ENCODE assay signal across 1 cellular context in the genomic region with DNA sequence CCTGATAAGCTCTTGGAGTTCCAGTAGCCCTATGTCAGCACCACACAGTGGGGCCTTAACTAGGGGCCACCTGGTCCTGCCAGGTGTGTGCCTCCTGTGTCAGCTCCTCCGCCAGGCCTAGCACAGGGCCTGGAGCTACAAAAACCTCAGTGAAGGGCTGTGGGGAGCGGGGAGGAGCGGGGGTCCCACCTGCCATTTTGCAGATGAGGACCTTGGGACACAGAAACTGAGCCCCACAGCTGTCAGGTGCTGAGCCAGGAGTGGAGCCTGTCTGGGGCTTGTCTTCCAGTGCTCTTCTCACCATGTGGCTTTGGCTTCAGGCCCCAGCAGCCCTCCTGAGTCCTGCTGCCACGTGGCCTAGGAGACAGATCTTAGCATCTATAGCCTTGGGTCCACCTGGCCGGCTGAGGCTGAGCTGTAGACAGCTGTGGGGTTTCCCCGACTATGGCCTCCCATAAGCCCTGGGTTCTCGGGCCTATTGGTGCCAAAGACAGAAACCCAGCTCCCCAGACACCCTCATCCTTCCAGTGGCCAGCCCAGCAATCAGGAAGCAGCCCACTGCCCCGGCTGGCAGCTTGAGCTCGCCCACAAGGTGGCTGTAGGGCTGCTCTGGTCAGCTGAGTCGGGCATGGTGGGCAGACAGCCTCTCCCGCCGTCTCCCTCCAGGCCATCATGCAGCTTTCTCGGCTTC.
TF ChIP-seq lines count a peak whose summit lies in the region.

No MANE protein-coding gene starts in this region.

TF ChIP-seq in H1, 55 proteins besides CTCF, POLR2A, EP300 and RAD21:
- TF ChIP-seq, protein P1, sequence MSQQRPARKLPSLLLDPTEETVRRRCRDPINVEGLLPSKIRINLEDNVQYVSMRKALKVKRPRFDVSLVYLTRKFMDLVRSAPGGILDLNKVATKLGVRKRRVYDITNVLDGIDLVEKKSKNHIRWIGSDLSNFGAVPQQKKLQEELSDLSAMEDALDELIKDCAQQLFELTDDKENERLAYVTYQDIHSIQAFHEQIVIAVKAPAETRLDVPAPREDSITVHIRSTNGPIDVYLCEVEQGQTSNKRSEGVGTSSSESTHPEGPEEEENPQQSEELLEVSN (IDR thresholded peaks at IDR 0.05), result no peak
- TF ChIP-seq HDAC2 (IDR thresholded peaks at IDR 0.05; ENCODE audit: borderline replicate concordance in 1 of 2, low read depth in 2 of 2, low read length in 2 of 2) (no peak), SUZ12 (IDR thresholded peaks at IDR 0.05; ENCODE audit: low read length) (no peak), KDM5A (IDR thresholded peaks at IDR 0.05; ENCODE audit: low read length) (no peak), RNF2 (IDR thresholded peaks at IDR 0.05; ENCODE audit: borderline replicate concordance, low read depth, low read length, missing control alignments, poor library complexity, severe bottlenecking) (no peak)
TF ChIP-seq in H1: peak in this region for 0.
